Comparison of ENCODE assay signal across 17 cellular contexts in genomic region chr20:17626217-17627007, GRCh38. TPM values are rescaled to one million over a fixed set of nuclear protein-coding genes. Genes with fewer than 3 reads are reported as not detected.
A peak's percentile ranks its signal among the peaks of the same experiment; 100 is the strongest.
DNase-seq lines count a peak whose midpoint lies in the region; ATAC-seq and TF ChIP-seq lines count a peak whose summit lies in the region.
"Had no signal": no experiment of that assay in that cellular context is flagged by ENCODE, and none has a peak within 500 bp of the region (broad histone marks: within the 10 kb centered on the region; RNA-seq: fewer than 3 reads in every experiment).

No MANE protein-coding gene starts in this region.

- no peaks in the 10 kb centered on the region for H4K20me1 ChIP-seq in mammary epithelial cell (ENCODE audit: insufficient read depth, low read length)

- ATAC-seq in heart right ventricle, result peak in 5 of 8 donors; percentile 18 to 50 (median 39)
- ATAC-seq in SK-N-SH treated with all-trans-retinoic acid at 6 μM for 48 hours, result no peak
- ATAC-seq: naive thymus-derived CD8-positive, alpha-beta T cell had no signal

- no peak overlapping the region for H3K4me3 Mint-ChIP-seq in nephron progenitor cell
- H3K4me3 Mint-ChIP-seq: activated naive CD4-positive, alpha-beta T cell treated with anti-CD3 and anti-CD28 coated beads, Interleukin-2, amount 10 ng/mL, durations not matched to agents 7 days and 5 days; H9; naive thymus-derived CD8-positive, alpha-beta T cell had no signal

- peaks cover 15% of the 10 kb centered on the region for H3K36me3 Mint-ChIP-seq in nephron progenitor cell (ENCODE audit: low read depth)

- peak overlapping the region; percentile 94 for H3K27ac Mint-ChIP-seq in nephron progenitor cell
- H3K27ac Mint-ChIP-seq: activated naive CD4-positive, alpha-beta T cell treated with anti-CD3 and anti-CD28 coated beads, Interleukin-2, amount 10 ng/mL, durations not matched to agents 7 days and 5 days; naive thymus-derived CD8-positive, alpha-beta T cell had no signal

- H3K27me3 Mint-ChIP-seq in nephron progenitor cell (ENCODE audit: low read depth, poor library complexity), result peaks cover 6% of the 10 kb centered on the region
- H3K27me3 Mint-ChIP-seq: activated naive CD4-positive, alpha-beta T cell treated with anti-CD3 and anti-CD28 coated beads, Interleukin-2, amount 10 ng/mL, durations not matched to agents 7 days and 5 days; naive thymus-derived CD8-positive, alpha-beta T cell had no signal

- dilution Hi-C loops in mammary epithelial cell (cut with HindIII; ENCODE audit: low sequenced_read_pairs), result no loop called here

- DNase-seq in breast epithelium (ENCODE audit: low spot score in 2 of 2), result peak in 1 of 2 donors; percentile 73
- DNase-seq in mammary epithelial cell, result no peak
- DNase-seq in heart right ventricle, result peak in 1 of 2 donors; percentile 56
- no peak for DNase-seq in nephron progenitor cell
- no peak for DNase-seq in AG20443 (ENCODE audit: low spot score)
- no peak for DNase-seq in Ammon's horn (ENCODE audit: low spot score)
- DNase-seq: activated CD4-positive, CD25-positive, alpha-beta regulatory T cell; activated naive CD4-positive, alpha-beta T cell treated with anti-CD3 and anti-CD28 coated beads, Interleukin-2, amount 10 ng/mL, durations not matched to agents 7 days and 5 days; Calu3; H9; KG1; NCI-H1417 treated with DMSO at 0.1 percent for 48 hours; NCI-H446; stimulated activated naive CD4-positive, alpha-beta T cell treated with Interleukin-2 at 50 U/mL for 16 hours had no signal

- H3K27me3 ChIP-seq in breast epithelium (no peaks in the 10 kb centered on the region), mammary epithelial cell (ENCODE audit: insufficient read depth, low read length) (no peaks in the 10 kb centered on the region), heart right ventricle (no peaks in the 10 kb centered on the region)

- 90% methylated on average over 17 of the region's 18 CpGs for WGBS in mammary epithelial cell (ENCODE audit: low coverage, missing lambda C conversion rate)
- 83 to 88% methylated on average over 18 of the region's 18 CpGs for WGBS in heart right ventricle, 2 donors
- WGBS in urinary bladder, result 72% methylated on average over 18 of the region's 18 CpGs

- H3K9ac ChIP-seq in mammary epithelial cell (ENCODE audit: insufficient read depth, low read length), result no peak overlapping the region

- intact Hi-C loops in breast epithelium (cut with DNase I; ENCODE audit: low total_unique reads), result no loop called here
- intact Hi-C loops in mammary epithelial cell (cut with micrococcal nuclease), result no loop called here
- intact Hi-C loops in heart right ventricle (cut with DNase I), result no loop called here

- H3K36me3 ChIP-seq in breast epithelium (peaks cover 16% of the 10 kb centered on the region), mammary epithelial cell (ENCODE audit: insufficient read depth, low read length) (peaks cover 10% of the 10 kb centered on the region), heart right ventricle (peaks cover 0 to 100% (median 43%) of the 10 kb centered on the region in 9 donors), urinary bladder (ENCODE audit: insufficient read depth) (peaks cover 6% of the 10 kb centered on the region)

- in situ Hi-C loops in mammary epithelial cell (cut with MboI; ENCODE audit: low sequenced_read_pairs in 2 of 2), result no loop called here

- BruUV-seq in mammary epithelial cell (replicated peaks; lab: Mats Ljungman, UMichigan), result no TSS peak

- no peaks in the 10 kb centered on the region for H3K9me3 Mint-ChIP-seq in nephron progenitor cell
- H3K9me3 Mint-ChIP-seq: activated naive CD4-positive, alpha-beta T cell treated with anti-CD3 and anti-CD28 coated beads, Interleukin-2, amount 10 ng/mL, durations not matched to agents 7 days and 5 days; H9; naive thymus-derived CD8-positive, alpha-beta T cell had no signal

- no peak for TF ChIP-seq CTCF in breast epithelium (IDR thresholded peaks at IDR 0.05)
- no peak for TF ChIP-seq CTCF in mammary epithelial cell (conservative IDR thresholded peaks at IDR 0.05 in 1 of 2, IDR thresholded peaks at IDR 0.05 in 1 of 2; ENCODE audit: extremely low read depth in 1 of 2, insufficient read depth in 1 of 2, low read depth in 1 of 2, low read length in 2 of 2)
- no peak for TF ChIP-seq CTCF in heart right ventricle (IDR thresholded peaks at IDR 0.05)
- TF ChIP-seq CTCF in nephron progenitor cell (IDR thresholded peaks at IDR 0.05), result no peak

- CTCF ChIA-PET in mammary epithelial cell (lab: Charles Lee; ENCODE audit: low non-redundant PET), result no interaction called here

- peaks cover 5% of the 10 kb centered on the region for H3K79me2 ChIP-seq in mammary epithelial cell (ENCODE audit: insufficient read depth, low read length)

- no peak overlapping the region for H3K4me2 ChIP-seq in mammary epithelial cell (ENCODE audit: insufficient read depth, low read depth, low read length)

- TF ChIP-seq POLR2A in breast epithelium (IDR thresholded peaks at IDR 0.05), result no peak

- H3K27ac ChIP-seq in breast epithelium (peak overlapping the region; percentile 66 to 69), mammary epithelial cell (ENCODE audit: insufficient read depth, low read depth, low read length) (no peak overlapping the region), heart right ventricle (peak overlapping the region in 3 of 10 donors; percentile 13 to 41 (median 26)), urinary bladder (ENCODE audit: low read depth) (peak overlapping the region; percentile 33)

- no peak overlapping the region for H2AFZ ChIP-seq in mammary epithelial cell (ENCODE audit: low read depth, low read length)

- H3K4me1 Mint-ChIP-seq in nephron progenitor cell, result peaks cover 30% of the 10 kb centered on the region
- H3K4me1 Mint-ChIP-seq: activated naive CD4-positive, alpha-beta T cell treated with anti-CD3 and anti-CD28 coated beads, Interleukin-2, amount 10 ng/mL, durations not matched to agents 7 days and 5 days; H9 had no signal

- H3K4me1 ChIP-seq in breast epithelium (no peaks in the 10 kb centered on the region), mammary epithelial cell (ENCODE audit: insufficient read depth, low read length) (no peaks in the 10 kb centered on the region), heart right ventricle (peaks cover 0 to 12% (median 0%) of the 10 kb centered on the region in 9 donors), urinary bladder (ENCODE audit: insufficient read depth) (no peaks in the 10 kb centered on the region)

- H3K4me3 ChIP-seq in breast epithelium (no peak overlapping the region), mammary epithelial cell (replicated peaks in 1 of 3; ENCODE audit: insufficient read depth in 1 of 3, low read depth in 2 of 3, low read length in 3 of 3) (no peak overlapping the region), heart right ventricle (no peak overlapping the region), urinary bladder (ENCODE audit: low read depth, low read length) (no peak overlapping the region)

- no peaks in the 10 kb centered on the region for H3K9me3 ChIP-seq in breast epithelium
- no peaks in the 10 kb centered on the region for H3K9me3 ChIP-seq in mammary epithelial cell (replicated peaks; ENCODE audit: insufficient read depth, low read length)
- H3K9me3 ChIP-seq in heart right ventricle, result no peaks in the 10 kb centered on the region

TF ChIP-seq in SK-N-SH treated with all-trans-retinoic acid at 6 μM for 48 hours, 23 proteins besides CTCF, POLR2A, EP300 and RAD21:
- no peak for TF ChIP-seq CSDC2 (CRISPR knock-in tag; IDR thresholded peaks at IDR 0.05)

RNA-seq across cellular contexts. Expression of gene RRBP1, which starts 55.6 kb away (rescaled TPM):
- total RNA-seq in breast epithelium (10 to 100 TPM; 49.8 to 92.4 (median 78.0) TPM), mammary epithelial cell (100 to 1,000 TPM in 1 of 2 donors, 10 to 100 TPM in 1; 85.2 to 230 TPM), heart right ventricle (10 to 100 TPM; 23.5 to 71.3 (median 29.0) TPM), urinary bladder (147 TPM)
- polyA plus RNA-seq in mammary epithelial cell (82.9 TPM), heart right ventricle (10 to 100 TPM; 29.3 to 41.9 TPM), urinary bladder (80.1 TPM)
- 145 TPM for polyA minus RNA-seq in mammary epithelial cell

RNA-seq across cellular contexts. Expression of gene DSTN, which starts 56.5 kb away (rescaled TPM):
- total RNA-seq in breast epithelium (100 to 1,000 TPM; 180 to 384 (median 272) TPM), mammary epithelial cell (100 to 1,000 TPM; 398 to 428 TPM), heart right ventricle (100 to 1,000 TPM; 353 to 802 (median 569) TPM), urinary bladder (589 TPM)
- polyA plus RNA-seq in mammary epithelial cell (211 TPM), heart right ventricle (100 to 1,000 TPM; 261 to 538 TPM), urinary bladder (2,115 TPM)
- 110 TPM for polyA minus RNA-seq in mammary epithelial cell
